Comparison of ENCODE assay signal across 29 cellular contexts in the genomic region with DNA sequence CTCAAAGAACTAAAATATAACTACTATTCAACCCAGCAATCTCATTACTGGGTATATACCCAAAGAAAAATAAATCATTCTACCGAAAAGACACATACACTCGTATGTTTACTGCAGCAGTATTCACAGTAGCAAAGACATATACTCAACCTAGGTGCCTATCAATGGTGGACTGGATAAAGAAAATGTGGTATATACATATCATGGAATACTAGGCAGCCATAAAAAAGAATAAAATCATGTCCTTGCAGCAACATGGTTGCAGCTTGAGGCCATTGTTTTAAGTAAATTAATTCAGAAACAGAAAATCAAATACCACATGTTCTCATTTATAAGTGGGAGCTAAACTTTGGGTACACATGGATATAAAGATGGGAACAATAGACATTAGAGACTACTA.
"Had no signal": no experiment of that assay in that cellular context is flagged by ENCODE, and none has a peak within 500 bp of the region (broad histone marks: within the 10 kb centered on the region; RNA-seq: fewer than 3 reads in every experiment).

No MANE protein-coding gene starts in this region.

- H3K27me3 ChIP-seq: colonic mucosa, hepatocyte had no signal

- H3K9me3 ChIP-seq: colonic mucosa, gastrocnemius medialis had no signal

- H3K4me3 ChIP-seq: colonic mucosa, coronary artery, dorsolateral prefrontal cortex, esophagus muscularis mucosa, esophagus squamous epithelium, gastrocnemius medialis, gastroesophageal sphincter, heart left ventricle, heart right ventricle, hepatocyte had no signal

- FAIRE-seq: colon, endometrium, endothelial cell of umbilical vein, frontal cortex had no signal

- ATAC-seq: effector memory CD8-positive, alpha-beta T cell; esophagus mucosa; foreskin keratinocyte; gastrocnemius medialis; gastroesophageal sphincter; heart left ventricle; heart right ventricle had no signal

- H3K4me1 ChIP-seq: colonic mucosa, esophagus muscularis mucosa, foreskin keratinocyte, gastrocnemius medialis, gastroesophageal sphincter, heart left ventricle, heart right ventricle had no signal

- H3K79me2 ChIP-seq: hepatocyte had no signal

- H2AFZ ChIP-seq: hepatocyte had no signal

- H3K4me2 ChIP-seq: hepatocyte had no signal

- H3K27ac ChIP-seq: colonic mucosa, coronary artery, dorsolateral prefrontal cortex, epithelial cell of prostate, esophagus muscularis mucosa, esophagus squamous epithelium, foreskin keratinocyte, gastrocnemius medialis, gastroesophageal sphincter, heart left ventricle, heart right ventricle, hepatocyte had no signal

- H3K36me3 ChIP-seq: colonic mucosa, esophagus muscularis mucosa, esophagus squamous epithelium, gastrocnemius medialis, gastroesophageal sphincter, heart left ventricle, heart right ventricle had no signal

- DNase-seq: colonic mucosa; cortex of kidney; dermis blood vessel endothelial cell; dorsolateral prefrontal cortex; effector CD4-positive, alpha-beta T cell; effector CD8-positive, alpha-beta T cell; effector memory CD4-positive, alpha-beta T cell; effector memory CD8-positive, alpha-beta T cell; endodermal cell; erythroblast; esophagus squamous epithelium; foreskin fibroblast; foreskin keratinocyte; foreskin melanocyte; gastrocnemius medialis; glutamatergic neuron; head of caudate nucleus; heart left ventricle; heart right ventricle had no signal
